ENCODE assay signal across 9 cellular contexts in genomic region chr1:78044796-78045599, GRCh38. TPM values are rescaled to one million over a fixed set of nuclear protein-coding genes. Genes with fewer than 3 reads are reported as not detected.
DNase-seq lines count a peak whose midpoint lies in the region; ATAC-seq, FAIRE-seq and TF ChIP-seq lines count a peak whose summit lies in the region.
"Had no signal": no experiment of that assay in that cellular context is flagged by ENCODE, and none has a peak within 500 bp of the region (broad histone marks: within the 10 kb centered on the region; RNA-seq: fewer than 3 reads in every experiment).

No MANE protein-coding gene starts in this region.

- ATAC-seq in activated CD8-positive, alpha-beta T cell treated with anti-CD3 and anti-CD28 coated beads, Interleukin-2, amount 10 ng/mL, durations not matched to agents 7 days and 5 days: peak; percentile 13
- ATAC-seq in sciatic nerve (peak; percentile 41), GM21367 (IDR thresholded peaks at IDR 0.05; ENCODE audit: unreplicated experiment) (no peak), HG03520 (IDR thresholded peaks at IDR 0.05; ENCODE audit: unreplicated experiment) (no peak)

- peak overlapping the region; percentile 77 for H3K4me3 ChIP-seq in iPS-15b (ENCODE audit: low read depth, low read length)

- no peak overlapping the region for H3K27ac Mint-ChIP-seq in activated CD8-positive, alpha-beta T cell treated with anti-CD3 and anti-CD28 coated beads, Interleukin-2, amount 10 ng/mL, durations not matched to agents 7 days and 5 days

- peaks cover 38% of the 10 kb centered on the region for H3K4me1 Mint-ChIP-seq in activated CD8-positive, alpha-beta T cell treated with anti-CD3 and anti-CD28 coated beads, Interleukin-2, amount 10 ng/mL, durations not matched to agents 7 days and 5 days (ENCODE audit: low read depth)

- POLR2A ChIA-PET in activated CD8-positive, alpha-beta T cell treated with anti-CD3 and anti-CD28 coated beads, Interleukin-2, amount 10 ng/mL, durations not matched to agents 7 days and 5 days (lab: Charles Lee): interaction anchor here (2.9 kb wide), 1 partner anchor 40 kb away, joined by 23 read pairs; the partner anchor contains the start of gene DNAJB4

- H3K9me3 Mint-ChIP-seq in activated CD8-positive, alpha-beta T cell treated with anti-CD3 and anti-CD28 coated beads, Interleukin-2, amount 10 ng/mL, durations not matched to agents 7 days and 5 days (ENCODE audit: insufficient read depth): no peaks in the 10 kb centered on the region

- H3K27me3 ChIP-seq in iPS-15b (ENCODE audit: control insufficient read depth, insufficient read depth, low read length): peaks cover 27% of the 10 kb centered on the region

- peak overlapping the region; percentile 58 for H3K9ac ChIP-seq in iPS-15b (ENCODE audit: low read depth, low read length)

- H3K36me3 ChIP-seq in iPS-15b (ENCODE audit: control insufficient read depth, insufficient read depth, low read length): no peaks in the 10 kb centered on the region

- no peak for DNase-seq in GM12892 (ENCODE audit: insufficient read length)
- DNase-seq in activated CD8-positive, alpha-beta T cell treated with anti-CD3 and anti-CD28 coated beads, Interleukin-2, amount 10 ng/mL, durations not matched to agents 7 days and 5 days: no peak
- DNase-seq in sciatic nerve (ENCODE audit: low spot score): no peak
- no peak for DNase-seq in NCI-H1694 treated with DMSO at 0.1 percent for 48 hours (lab: John Stamatoyannopoulos, UW)
- DNase-seq in activated CD8-positive, alpha-beta memory T cell treated with anti-CD3 and anti-CD28 coated beads, Interleukin-2, amount 50 U/mL, for 4 hours: no peak
- DNase-seq: NCI-H187 treated with DMSO at 0.1 percent for 48 hours had no signal

- H3K27me3 Mint-ChIP-seq in activated CD8-positive, alpha-beta T cell treated with anti-CD3 and anti-CD28 coated beads, Interleukin-2, amount 10 ng/mL, durations not matched to agents 7 days and 5 days (ENCODE audit: low read depth): peaks cover 26% of the 10 kb centered on the region

- CTCF ChIA-PET in activated CD8-positive, alpha-beta T cell treated with anti-CD3 and anti-CD28 coated beads, Interleukin-2, amount 10 ng/mL, durations not matched to agents 7 days and 5 days (lab: Charles Lee): no interaction called here

- FAIRE-seq in GM12892 (lab: Jason Lieb, UNC): peak; percentile 46

- intact Hi-C loops in sciatic nerve (cut with DNase I): no loop called here

- peaks cover 5% of the 10 kb centered on the region for H3K4me1 ChIP-seq in iPS-15b (ENCODE audit: control insufficient read depth, insufficient read depth, low read length)

- H3K36me3 Mint-ChIP-seq in activated CD8-positive, alpha-beta T cell treated with anti-CD3 and anti-CD28 coated beads, Interleukin-2, amount 10 ng/mL, durations not matched to agents 7 days and 5 days (ENCODE audit: low read depth): no peaks in the 10 kb centered on the region

- no peaks in the 10 kb centered on the region for H3K9me3 ChIP-seq in iPS-15b (ENCODE audit: control insufficient read depth, insufficient read depth, low read length)

- TF ChIP-seq POLR2A in GM12892 (IDR thresholded peaks at IDR 0.05; ENCODE audit: low read depth, low read length): no peak

- H3K4me3 Mint-ChIP-seq in activated CD8-positive, alpha-beta T cell treated with anti-CD3 and anti-CD28 coated beads, Interleukin-2, amount 10 ng/mL, durations not matched to agents 7 days and 5 days: peak overlapping the region; percentile 76

RNA-seq across cellular contexts. Expression of gene GIPC2, which starts 0.8 kb away (rescaled TPM):
- polyA plus RNA-seq in GM12892 (2012; ENCODE audit: missing spikeins): not detected
- under 1 TPM; 0.34 to 0.37 TPM for total RNA-seq in activated CD8-positive, alpha-beta T cell treated with anti-CD3 and anti-CD28 coated beads, Interleukin-2, amount 10 ng/mL, durations not matched to agents 7 days and 5 days
- total RNA-seq in sciatic nerve: 4.0 TPM

RNA-seq across cellular contexts. Expression of gene DNAJB4, which starts 40.3 kb away (rescaled TPM):
- polyA plus RNA-seq in GM12892 (2012; ENCODE audit: missing spikeins): 5.1 TPM
- 10 to 100 TPM in 1 of 2 experiments, 1 to 10 TPM in 1; 9.4 to 10.5 TPM for total RNA-seq in activated CD8-positive, alpha-beta T cell treated with anti-CD3 and anti-CD28 coated beads, Interleukin-2, amount 10 ng/mL, durations not matched to agents 7 days and 5 days
- total RNA-seq in sciatic nerve: 87.0 TPM

Comparison
In these comparisons a context has a peak if more than half of its experiments do, and no peak if none do; other contexts are left out.
1. ATAC-seq: peak in activated CD8-positive, alpha-beta T cell treated with anti-CD3 and anti-CD28 coated beads, Interleukin-2, amount 10 ng/mL, durations not matched to agents 7 days and 5 days (single experiment) and sciatic nerve (single experiment); none in GM21367 (single experiment) and HG03520 (single experiment).